Comparison of ENCODE assay signal across 25 cellular contexts in genomic region chr14:40630471-40630870, GRCh38.
A peak's percentile ranks its signal among the peaks of the same experiment; 100 is the strongest.
DNase-seq lines count a peak whose midpoint lies in the region; ATAC-seq, FAIRE-seq and TF ChIP-seq lines count a peak whose summit lies in the region.
"Had no signal": no experiment of that assay in that cellular context is flagged by ENCODE, and none has a peak within 500 bp of the region (broad histone marks: within the 10 kb centered on the region; RNA-seq: fewer than 3 reads in every experiment).

No MANE protein-coding gene starts in this region.

- no peak overlapping the region for H3K27ac Mint-ChIP-seq in astrocyte (ENCODE audit: unreplicated experiment)
- H3K27ac Mint-ChIP-seq: activated B cell treated with CpG ODN at 0.5 μM for 24 hours; activated naive CD4-positive, alpha-beta T cell treated with anti-CD3 and anti-CD28 coated beads, Interleukin-2, amount 50 U/mL, for 72 hours; CD8-positive, alpha-beta memory T cell; dendritic cell treated with granulocyte-macrophage colony-stimulating factor and Interleukin-4, amounts not matched to agents 40 ng/mL and 50 ng/mL, for 4 days; stimulated activated effector memory CD8-positive, alpha-beta T cell treated with anti-CD3 and anti-CD28 coated beads, Interleukin-12 subunit alpha, Interleukin-12 subunit beta, amount 100 ng/mL, for 72 hours had no signal

- H3F3A ChIP-seq in SK-N-SH (replicated peaks; ENCODE audit: insufficient read depth), result no peaks in the 10 kb centered on the region
- H3F3A ChIP-seq in smooth muscle cell (ENCODE audit: low read depth), result no peaks in the 10 kb centered on the region
- H3F3A ChIP-seq in PC-9 (ENCODE audit: insufficient read depth, low read depth), result no peaks in the 10 kb centered on the region

- H3K9me2 ChIP-seq in SK-N-SH (no peaks in the 10 kb centered on the region), PC-9 (ENCODE audit: insufficient read depth) (no peaks in the 10 kb centered on the region)

- no peaks in the 10 kb centered on the region for H3K36me3 ChIP-seq in SK-N-SH (replicated peaks in 1 of 2; ENCODE audit: control insufficient read depth in 1 of 2, insufficient read depth in 2 of 2, low read length in 1 of 2)
- no peaks in the 10 kb centered on the region for H3K36me3 ChIP-seq in astrocyte (ENCODE audit: insufficient read depth, low read length)
- no peaks in the 10 kb centered on the region for H3K36me3 ChIP-seq in mesodermal cell (ENCODE audit: control insufficient read depth, insufficient read depth, low read length)
- H3K36me3 ChIP-seq in smooth muscle cell (ENCODE audit: low read depth), result no peaks in the 10 kb centered on the region
- H3K36me3 ChIP-seq in BE2C, result no peaks in the 10 kb centered on the region
- H3K36me3 ChIP-seq in PC-9 (ENCODE audit: low read depth), result no peaks in the 10 kb centered on the region
- H3K36me3 ChIP-seq: HAP-1, lower lobe of right lung had no signal

- no peak overlapping the region for H3K4me3 ChIP-seq in SK-N-SH (ENCODE audit: low read depth in 2 of 2, low read length in 1 of 2)
- no peak overlapping the region for H3K4me3 ChIP-seq in astrocyte (ENCODE audit: insufficient read depth, low read depth, low read length)
- peak overlapping the region; percentile 35 for H3K4me3 ChIP-seq in mesodermal cell (ENCODE audit: extremely low read depth, insufficient read depth, low read length, poor library complexity, severe bottlenecking)
- H3K4me3 ChIP-seq in smooth muscle cell, result peak overlapping the region; percentile 60
- no peak overlapping the region for H3K4me3 ChIP-seq in BE2C (ENCODE audit: low read depth, low read length)
- no peak overlapping the region for H3K4me3 ChIP-seq in PC-9
- H3K4me3 ChIP-seq: GM12878, HAP-1, lower lobe of right lung had no signal

- H3K4me2 ChIP-seq in SK-N-SH (no peak overlapping the region; the same call in 1 of the 2 replicates), astrocyte (ENCODE audit: low read length) (no peak overlapping the region), smooth muscle cell (peak overlapping the region; percentile 87), PC-9 (no peak overlapping the region)

- no peak for DNase-seq in SK-N-SH
- DNase-seq in astrocyte (ENCODE audit: low read depth), result no peak
- DNase-seq in smooth muscle cell (lab: John Stamatoyannopoulos, UW; ENCODE audit: unreplicated experiment), result no peak
- DNase-seq in BE2C, result no peak
- no peak for DNase-seq in PC-9
- no peak for DNase-seq in NCI-H2107 treated with DMSO at 0.1 percent for 48 hours (lab: John Stamatoyannopoulos, UW; ENCODE audit: unreplicated experiment)
- DNase-seq: activated B cell treated with CpG ODN at 0.5 μM for 24 hours; AML-193; caudate nucleus; CD8-positive, alpha-beta memory T cell; DND-41; lower lobe of right lung; NCI-H2029 treated with DMSO at 0.1 percent for 48 hours; occipital lobe; RPMI8226; substantia nigra; T1000 had no signal

- 4% methylated on average over 1 of the region's 1 CpG for WGBS in SK-N-SH (ENCODE audit: low lambda C conversion rate)
- WGBS in mesodermal cell (ENCODE audit: insufficient coverage in 2 of 2), 2 experiments, result 73 to 80% methylated on average over 1 of the region's 1 CpG
- WGBS in smooth muscle cell (ENCODE audit: low lambda C conversion rate), result 36% methylated on average over 1 of the region's 1 CpG

- no peaks in the 10 kb centered on the region for H3K27me3 ChIP-seq in SK-N-SH (ENCODE audit: insufficient read depth)
- H3K27me3 ChIP-seq in astrocyte (ENCODE audit: insufficient read depth, low read length), result no peaks in the 10 kb centered on the region
- H3K27me3 ChIP-seq in smooth muscle cell (ENCODE audit: low read depth), result no peaks in the 10 kb centered on the region
- no peaks in the 10 kb centered on the region for H3K27me3 ChIP-seq in BE2C
- no peaks in the 10 kb centered on the region for H3K27me3 ChIP-seq in PC-9 (ENCODE audit: insufficient read depth, low read depth)

- H4K20me1 ChIP-seq in SK-N-SH (ENCODE audit: insufficient read depth), result no peaks in the 10 kb centered on the region
- no peaks in the 10 kb centered on the region for H4K20me1 ChIP-seq in astrocyte (ENCODE audit: insufficient read depth, low read length)
- H4K20me1 ChIP-seq in smooth muscle cell (ENCODE audit: low read depth), result no peaks in the 10 kb centered on the region
- H4K20me1 ChIP-seq in PC-9 (ENCODE audit: insufficient read depth), result no peaks in the 10 kb centered on the region

- H3K4me1 Mint-ChIP-seq in astrocyte (ENCODE audit: low read depth, unreplicated experiment), result no peaks in the 10 kb centered on the region
- H3K4me1 Mint-ChIP-seq: activated B cell treated with CpG ODN at 0.5 μM for 24 hours; CD8-positive, alpha-beta memory T cell; stimulated activated effector memory CD8-positive, alpha-beta T cell treated with anti-CD3 and anti-CD28 coated beads, Interleukin-12 subunit alpha, Interleukin-12 subunit beta, amount 100 ng/mL, for 72 hours had no signal

- H3K27ac ChIP-seq in SK-N-SH (ENCODE audit: low read depth in 2 of 2, low read length in 1 of 2), result no peak overlapping the region
- H3K27ac ChIP-seq in astrocyte (ENCODE audit: low read depth, low read length), result no peak overlapping the region
- no peak overlapping the region for H3K27ac ChIP-seq in mesodermal cell (ENCODE audit: low read depth, low read length, severe bottlenecking)
- H3K27ac ChIP-seq in smooth muscle cell (ENCODE audit: low read depth), result no peak overlapping the region
- H3K27ac ChIP-seq in PC-9, result no peak overlapping the region
- H3K27ac ChIP-seq: lower lobe of right lung had no signal

- no peaks in the 10 kb centered on the region for H3K9me3 ChIP-seq in SK-N-SH
- H3K9me3 ChIP-seq in astrocyte (ENCODE audit: insufficient read depth, low read depth, low read length), result peaks cover 5% of the 10 kb centered on the region
- no peaks in the 10 kb centered on the region for H3K9me3 ChIP-seq in mesodermal cell (ENCODE audit: control insufficient read depth, low read length)
- no peaks in the 10 kb centered on the region for H3K9me3 ChIP-seq in smooth muscle cell (replicated peaks; ENCODE audit: low read depth)
- no peaks in the 10 kb centered on the region for H3K9me3 ChIP-seq in BE2C
- H3K9me3 ChIP-seq in PC-9 (ENCODE audit: insufficient read depth, low read depth), result no peaks in the 10 kb centered on the region
- H3K9me3 ChIP-seq: HAP-1, lower lobe of right lung had no signal

- BruUV-seq in PC-9 (replicated peaks; lab: Mats Ljungman, UMichigan), result no TSS peak

- POLR2A ChIA-PET in SK-N-SH (lab: Yijun Ruan, JAX) (no interaction called here), PC-9 (lab: Charles Lee; ENCODE audit: unreplicated experiment) (no interaction called here)

- intact Hi-C loops in PC-9 (cut with micrococcal nuclease; ENCODE audit: unreplicated experiment), result no loop called here

- TF ChIP-seq RAD21 in SK-N-SH (IDR thresholded peaks at IDR 0.05; ENCODE audit: low read length), result no peak

- H3K79me2 ChIP-seq in SK-N-SH (ENCODE audit: insufficient read depth) (no peaks in the 10 kb centered on the region), astrocyte (ENCODE audit: insufficient read depth, low read length) (no peaks in the 10 kb centered on the region), smooth muscle cell (ENCODE audit: low read depth) (no peaks in the 10 kb centered on the region), PC-9 (ENCODE audit: low read depth) (no peaks in the 10 kb centered on the region)

- H3K9me3 Mint-ChIP-seq in astrocyte (ENCODE audit: unreplicated experiment), result no peaks in the 10 kb centered on the region
- H3K9me3 Mint-ChIP-seq: activated naive CD4-positive, alpha-beta T cell treated with anti-CD3 and anti-CD28 coated beads, Interleukin-2, amount 50 U/mL, for 72 hours had no signal

- FAIRE-seq in astrocyte (lab: Jason Lieb, UNC), result no peak
- FAIRE-seq: endothelial cell of umbilical vein, GM12878 had no signal

- no peak for TF ChIP-seq CTCF in SK-N-SH (IDR thresholded peaks at IDR 0.05)
- TF ChIP-seq CTCF in astrocyte (IDR thresholded peaks at IDR 0.05; ENCODE audit: insufficient read depth, low read depth, low read length), result no peak
- TF ChIP-seq CTCF in smooth muscle cell (IDR thresholded peaks at IDR 0.05; ENCODE audit: borderline replicate concordance, insufficient read depth, poor library complexity, severe bottlenecking), result no peak
- TF ChIP-seq CTCF in BE2C (IDR thresholded peaks at IDR 0.05; ENCODE audit: low read depth, low read length), result no peak
- TF ChIP-seq CTCF in PC-9 (conservative IDR thresholded peaks at IDR 0.05), result no peak

- no peak for TF ChIP-seq EP300 in SK-N-SH (IDR thresholded peaks at IDR 0.05; ENCODE audit: borderline replicate concordance in 1 of 2, low read depth in 1 of 2, low read length in 1 of 2)

- peak overlapping the region; percentile 74 for H3K4me3 Mint-ChIP-seq in astrocyte (ENCODE audit: unreplicated experiment)
- H3K4me3 Mint-ChIP-seq: activated B cell treated with CpG ODN at 0.5 μM for 24 hours; CD8-positive, alpha-beta memory T cell; dendritic cell treated with granulocyte-macrophage colony-stimulating factor and Interleukin-4, amounts not matched to agents 40 ng/mL and 50 ng/mL, for 4 days; stimulated activated effector memory CD8-positive, alpha-beta T cell treated with anti-CD3 and anti-CD28 coated beads, Interleukin-12 subunit alpha, Interleukin-12 subunit beta, amount 100 ng/mL, for 72 hours had no signal

- H3K27me3 Mint-ChIP-seq in astrocyte (ENCODE audit: low read depth, unreplicated experiment), result no peaks in the 10 kb centered on the region
- H3K27me3 Mint-ChIP-seq: activated B cell treated with CpG ODN at 0.5 μM for 24 hours; CD8-positive, alpha-beta memory T cell; dendritic cell treated with granulocyte-macrophage colony-stimulating factor and Interleukin-4, amounts not matched to agents 40 ng/mL and 50 ng/mL, for 4 days had no signal

- ATAC-seq in SK-N-SH treated with all-trans-retinoic acid at 6 μM for 48 hours, result no peak
- ATAC-seq: activated naive CD4-positive, alpha-beta T cell treated with anti-CD3 and anti-CD28 coated beads, Interleukin-2, amount 50 U/mL, for 72 hours; GM12878; lower lobe of right lung; stimulated activated effector memory CD8-positive, alpha-beta T cell treated with anti-CD3 and anti-CD28 coated beads, Interleukin-12 subunit alpha, Interleukin-12 subunit beta, amount 100 ng/mL, for 72 hours had no signal

- H2AFZ ChIP-seq in SK-N-SH (ENCODE audit: low read depth), result peak overlapping the region; percentile 85; the same call in 1 of the 2 replicates
- H2AFZ ChIP-seq in astrocyte (ENCODE audit: low read depth, low read length), result no peak overlapping the region
- H2AFZ ChIP-seq in smooth muscle cell (ENCODE audit: low read depth), result peak overlapping the region; percentile 89
- no peak overlapping the region for H2AFZ ChIP-seq in PC-9

- peaks cover 1% of the 10 kb centered on the region for H3K36me3 Mint-ChIP-seq in astrocyte (ENCODE audit: low read depth, unreplicated experiment)
- H3K36me3 Mint-ChIP-seq: activated naive CD4-positive, alpha-beta T cell treated with anti-CD3 and anti-CD28 coated beads, Interleukin-2, amount 50 U/mL, for 72 hours; CD8-positive, alpha-beta memory T cell; stimulated activated effector memory CD8-positive, alpha-beta T cell treated with anti-CD3 and anti-CD28 coated beads, Interleukin-12 subunit alpha, Interleukin-12 subunit beta, amount 100 ng/mL, for 72 hours had no signal

- CTCF ChIA-PET in SK-N-SH (lab: Yijun Ruan, JAX), result no interaction called here
- CTCF ChIA-PET in PC-9 (lab: Charles Lee), result no interaction called here

- H3K4me1 ChIP-seq in SK-N-SH (ENCODE audit: control insufficient read depth in 1 of 2, insufficient read depth in 2 of 2, low read depth in 1 of 2, low read length in 1 of 2), result no peaks in the 10 kb centered on the region
- no peaks in the 10 kb centered on the region for H3K4me1 ChIP-seq in astrocyte (ENCODE audit: insufficient read depth, low read length)
- H3K4me1 ChIP-seq in mesodermal cell (ENCODE audit: control insufficient read depth, insufficient read depth, low read length, poor library complexity, severe bottlenecking), result no peaks in the 10 kb centered on the region
- no peaks in the 10 kb centered on the region for H3K4me1 ChIP-seq in smooth muscle cell (ENCODE audit: low read depth)
- no peaks in the 10 kb centered on the region for H3K4me1 ChIP-seq in BE2C
- H3K4me1 ChIP-seq in PC-9 (replicated peaks; ENCODE audit: insufficient read depth), result no peaks in the 10 kb centered on the region
- H3K4me1 ChIP-seq: lower lobe of right lung had no signal

- H3K9ac ChIP-seq in SK-N-SH, result no peak overlapping the region
- H3K9ac ChIP-seq in astrocyte (ENCODE audit: low read length), result no peak overlapping the region
- H3K9ac ChIP-seq in smooth muscle cell (ENCODE audit: low read depth), result peak overlapping the region; percentile 51

Comparison
In these comparisons a context has a peak if more than half of its experiments do, and no peak if none do; other contexts are left out.
1. H2AFZ ChIP-seq: peak in SK-N-SH (single experiment) and smooth muscle cell (single experiment); none in astrocyte (single experiment) and PC-9 (single experiment).
2. H3K4me3 ChIP-seq: peak in mesodermal cell (single experiment) and smooth muscle cell (single experiment); none in SK-N-SH (0 of 2), astrocyte (single experiment), BE2C (single experiment) and PC-9 (single experiment).